In the genomic region with DNA sequence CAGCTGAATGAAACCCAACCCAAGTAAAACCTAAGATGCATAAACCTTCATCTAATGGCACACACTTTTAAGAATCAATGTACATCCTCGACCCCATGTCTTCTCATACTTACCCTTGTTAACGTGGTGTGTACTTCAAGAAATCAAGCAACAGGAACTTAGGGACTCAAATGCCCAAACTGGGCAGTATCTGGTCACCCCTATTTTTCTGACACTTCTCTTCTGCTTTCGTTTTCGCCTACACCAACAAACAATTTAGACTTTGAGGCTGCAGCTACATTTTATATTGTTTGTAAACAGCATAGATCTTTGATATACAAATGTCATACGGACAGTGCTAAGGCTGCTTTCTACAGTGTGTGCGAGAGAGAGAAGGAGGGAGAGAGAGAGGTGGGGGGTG, we compare ENCODE assay signal across 30 cellular contexts.
"Had no signal": no experiment of that assay in that cellular context is flagged by ENCODE, and none has a peak within 500 bp of the region (broad histone marks: within the 10 kb centered on the region; RNA-seq: fewer than 3 reads in every experiment).

No MANE protein-coding gene starts in this region.

- H3K27ac ChIP-seq: adrenal gland, ascending aorta, body of pancreas, brain microvascular endothelial cell, breast epithelium, cardiac muscle cell had no signal

- H3K36me3 ChIP-seq: adrenal gland, ascending aorta, brain microvascular endothelial cell, breast epithelium, cardiac muscle cell had no signal

- H3K4me3 ChIP-seq: adrenal gland, ascending aorta, body of pancreas, breast epithelium, cardiac muscle cell had no signal

- H3K9me3 ChIP-seq: adrenal gland, ascending aorta, body of pancreas, breast epithelium had no signal

- ATAC-seq: activated naive CD4-positive, alpha-beta T cell treated with anti-CD3 and anti-CD28 coated beads, Interleukin-2, amount 50 U/mL, for 72 hours; activated naive CD8-positive, alpha-beta T cell treated with anti-CD3 and anti-CD28 coated beads, Interleukin-2, amount 50 U/mL, for 24 hours; activated T-cell treated with anti-CD3 and anti-CD28 coated beads, Interleukin-2, amount 50 U/mL, for 4 hours; activated T-cell treated with anti-CD3 and anti-CD28 coated beads, Interleukin-2, amount 50 U/mL, for 72 hours; activated T-helper 17 cell treated with anti-CD3 and anti-CD28 coated beads, Interleukin-2, amount 50 U/mL, for 72 hours; body of pancreas had no signal

- DNase-seq: activated effector memory CD4-positive, alpha-beta T cell treated with anti-CD3 and anti-CD28 coated beads, Interleukin-2, amount 50 U/mL, for 16 hours; activated effector memory CD4-positive, alpha-beta T cell treated with Interleukin-2 at 50 U/mL for 16 hours; activated gamma-delta T cell; activated gamma-delta T cell treated with Interleukin-2 at 50 U/mL for 16 hours; activated naive CD4-positive, alpha-beta T cell; activated naive CD4-positive, alpha-beta T cell treated with anti-CD3 and anti-CD28 coated beads for 36 hours; activated naive CD4-positive, alpha-beta T cell treated with anti-CD3 and anti-CD28 coated beads, Interleukin-2, amount 10 ng/mL, durations not matched to agents 7 days and 5 days; activated naive CD4-positive, alpha-beta T cell treated with anti-CD3 and anti-CD28 coated beads, Interleukin-2, amount 50 U/mL, for 16 hours; activated naive CD4-positive, alpha-beta T cell treated with Interleukin-2 at 50 U/mL for 16 hours; activated naive CD8-positive, alpha-beta T cell treated with anti-CD3 and anti-CD28 coated beads for 36 hours; activated naive CD8-positive, alpha-beta T cell treated with anti-CD3 and anti-CD28 coated beads, Interleukin-2, amount 10 ng/mL, durations not matched to agents 7 days and 5 days; activated naive CD8-positive, alpha-beta T cell treated with anti-CD3 and anti-CD28 coated beads, Interleukin-2, amount 50 U/mL, for 24 hours; activated T-cell treated with anti-CD3 and anti-CD28 coated beads, Interleukin-2, amount 50 U/mL, for 24 hours; activated T-cell treated with anti-CD3 and anti-CD28 coated beads, Interleukin-2, amount 50 U/mL, for 4 hours; activated T-cell treated with anti-CD3 and anti-CD28 coated beads, Interleukin-2, amount 50 U/mL, for 48 hours; activated T-cell treated with anti-CD3 and anti-CD28 coated beads, Interleukin-2, amount 50 U/mL, for 72 hours; adrenal gland; amniotic stem cell; amygdala; anterior cingulate cortex; aorta; body of pancreas; brain microvascular endothelial cell; central memory CD4-positive, alpha-beta T cell; cerebellar nuclear complex had no signal

- H3K27me3 ChIP-seq: adrenal gland, ascending aorta, body of pancreas had no signal

- H3K4me1 ChIP-seq: adrenal gland, ascending aorta, body of pancreas, breast epithelium had no signal
